12 cellular contexts compared by ENCODE assay signal in the genomic region with DNA sequence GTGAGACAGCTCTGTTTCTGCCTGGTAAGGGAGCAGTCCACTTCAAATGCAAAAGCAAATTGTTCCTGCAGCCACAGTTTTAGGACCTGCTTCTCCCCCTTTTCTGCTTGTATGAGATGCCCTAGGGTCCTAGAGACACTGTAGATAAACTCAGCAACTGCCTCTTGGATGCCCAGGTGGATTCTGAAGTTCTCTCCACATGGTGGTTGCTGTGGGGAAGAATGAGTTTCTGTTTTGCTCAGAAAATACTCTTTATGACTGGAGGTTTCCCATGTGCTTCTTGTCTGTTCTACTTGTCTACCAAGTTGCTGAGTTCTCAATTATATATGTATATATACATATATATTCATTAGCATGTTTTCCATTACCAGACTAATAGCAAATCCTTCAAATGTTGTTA. TPM values are rescaled to one million over a fixed set of nuclear protein-coding genes. Genes with fewer than 3 reads are reported as not detected.
A peak's percentile ranks its signal among the peaks of the same experiment; 100 is the strongest.
DNase-seq lines count a peak whose midpoint lies in the region; ATAC-seq, FAIRE-seq and TF ChIP-seq lines count a peak whose summit lies in the region.
"Had no signal": no experiment of that assay in that cellular context is flagged by ENCODE, and none has a peak within 500 bp of the region (broad histone marks: within the 10 kb centered on the region; RNA-seq: fewer than 3 reads in every experiment).

No MANE protein-coding gene starts in this region.

- H3K27me3 Mint-ChIP-seq in activated CD4-positive, alpha-beta T cell treated with anti-CD3 and anti-CD28 coated beads for 36 hours, result no peaks in the 10 kb centered on the region

- peak; percentile 80 for FAIRE-seq in GM12878 (lab: Jason Lieb, UNC)

- H3K9me3 Mint-ChIP-seq in activated CD4-positive, alpha-beta T cell treated with anti-CD3 and anti-CD28 coated beads for 36 hours (ENCODE audit: low read depth), result peaks cover 11% of the 10 kb centered on the region

- H3K4me1 Mint-ChIP-seq in activated CD4-positive, alpha-beta T cell treated with anti-CD3 and anti-CD28 coated beads for 36 hours, result peaks cover 22% of the 10 kb centered on the region

- no peak overlapping the region for H3K4me3 Mint-ChIP-seq in activated CD4-positive, alpha-beta T cell treated with anti-CD3 and anti-CD28 coated beads for 36 hours

- H3K9ac ChIP-seq in GM12878 (ENCODE audit: control insufficient read depth, insufficient read depth, low read length), result no peak overlapping the region

- H3K79me2 ChIP-seq in GM12878 (ENCODE audit: control insufficient read depth, insufficient read depth, low read length), result no peaks in the 10 kb centered on the region

- H3K27ac ChIP-seq in GM12878 (ENCODE audit: control insufficient read depth, insufficient read depth), result no peak overlapping the region
- H3K27ac ChIP-seq: epithelial cell of prostate, PC-9 had no signal

- POLR2A ChIA-PET in activated CD4-positive, alpha-beta T cell treated with anti-CD3 and anti-CD28 coated beads for 36 hours (lab: Charles Lee), result no interaction called here
- POLR2A ChIA-PET in GM12878 (lab: Charles Lee), result no interaction called here

- intact Hi-C loops in activated CD4-positive, alpha-beta T cell treated with anti-CD3 and anti-CD28 coated beads for 36 hours (cut with DNase I, micrococcal nuclease), result loop anchor here (1.0 to 2.0 kb wide), 2 partner anchors 20 kb away; no protein-coding TSS in a partner anchor
- intact Hi-C loops in GM12878 (cut with micrococcal nuclease; ENCODE audit: unreplicated experiment), result no loop called here

- H4K20me1 ChIP-seq in GM12878 (ENCODE audit: control insufficient read depth, insufficient read depth), result no peaks in the 10 kb centered on the region

- SMC1A ChIA-PET in GM12878 (lab: Charles Lee; ENCODE audit: uncharacterized antibody, unreplicated experiment), result interaction anchor here (1.0 to 1.8 kb wide), 2 partner anchors 15 to 86 kb away, joined by 3 to 4 read pairs; no protein-coding TSS in a partner anchor

- no peaks in the 10 kb centered on the region for H3K36me3 Mint-ChIP-seq in activated CD4-positive, alpha-beta T cell treated with anti-CD3 and anti-CD28 coated beads for 36 hours (ENCODE audit: low read depth)

- no peak; a peak in 1 of 4 replicates for TF ChIP-seq EP300 in GM12878 (IDR thresholded peaks at IDR 0.05; ENCODE audit: borderline replicate concordance in 1 of 2, control insufficient read depth in 1 of 2, low read depth in 2 of 2, low read length in 2 of 2)

- in situ Hi-C loops in GM12878 (cut with MboI), result no loop called here

- no peak overlapping the region for H3K27ac Mint-ChIP-seq in activated CD4-positive, alpha-beta T cell treated with anti-CD3 and anti-CD28 coated beads for 36 hours

- no peaks in the 10 kb centered on the region; a peak in 2 of 4 replicates for H3K27me3 ChIP-seq in GM12878 (replicated peaks in 1 of 2; ENCODE audit: control insufficient read depth in 2 of 2, insufficient read depth in 2 of 2, low read length in 1 of 2)

- CTCF ChIA-PET in activated CD4-positive, alpha-beta T cell treated with anti-CD3 and anti-CD28 coated beads for 36 hours (lab: Charles Lee), result interaction anchor here (0.8 kb wide), 1 partner anchor 39 kb away, joined by 3 read pairs; no protein-coding TSS in a partner anchor
- CTCF ChIA-PET in GM12878 (lab: Yijun Ruan, JAX), result no interaction called here

- peaks cover 5% of the 10 kb centered on the region for H3K9me3 ChIP-seq in GM12878 (replicated peaks; ENCODE audit: control insufficient read depth, insufficient read depth, low read length)

- no peak overlapping the region for H3K4me3 ChIP-seq in GM12878
- H3K4me3 ChIP-seq: PC-9 had no signal

- RAD21 ChIA-PET in GM12878 (lab: Charles Lee; ENCODE audit: unreplicated experiment), result no interaction called here

- peak overlapping the region; percentile 15; the same call in 1 of the 2 replicates for H3K4me2 ChIP-seq in GM12878 (ENCODE audit: control insufficient read depth, insufficient read depth)
- H3K4me2 ChIP-seq: PC-9 had no signal

- peak; percentile 82 for ATAC-seq in activated CD4-positive, alpha-beta T cell treated with anti-CD3 and anti-CD28 coated beads for 36 hours
- ATAC-seq in GM21526 (IDR thresholded peaks at IDR 0.05; ENCODE audit: low FRiP score, unreplicated experiment) (peak; percentile 87), HG03108 (IDR thresholded peaks at IDR 0.05; ENCODE audit: unreplicated experiment) (peak; percentile 91), GM12878 (peak; percentile 87)

- peaks cover 8% of the 10 kb centered on the region; the same call in 1 of the 2 replicates for H3K4me1 ChIP-seq in GM12878 (ENCODE audit: control insufficient read depth, insufficient read depth, low read length)

- H2AFZ ChIP-seq in GM12878 (ENCODE audit: control insufficient read depth, low read depth, low read length), result no peak overlapping the region
- H2AFZ ChIP-seq: PC-9 had no signal

- TF ChIP-seq CTCF in GM12878 (IDR thresholded peaks at IDR 0.05 in 2 of 3, conservative IDR thresholded peaks at IDR 0.05 in 1 of 3; ENCODE audit: control insufficient read depth in 2 of 3, extremely low read depth in 1 of 3, insufficient read depth in 1 of 3, low read depth in 3 of 3, low read length in 3 of 3), result no peak

- no TSS peak for BruUV-seq in GM12878 (replicated peaks; lab: Mats Ljungman, UMichigan)

- peak; percentile 38 for DNase-seq in activated CD4-positive, alpha-beta T cell treated with anti-CD3 and anti-CD28 coated beads for 36 hours
- no peak for DNase-seq in activated CD4-positive, alpha-beta T cell treated with anti-CD3 and anti-CD28 coated beads for 1 hour
- peak; percentile 41 for DNase-seq in GM12878 (ENCODE audit: low read depth, low spot score)
- no peak for DNase-seq in AML-193 (lab: John Stamatoyannopoulos, UW)
- DNase-seq in AG08395 (ENCODE audit: low spot score), result no peak
- no peak for DNase-seq in putamen (ENCODE audit: low spot score)
- DNase-seq: 8988T, NCI-H1436 treated with DMSO at 0.1 percent for 48 hours, PC-9 had no signal

- no peak for TF ChIP-seq POLR2A in GM12878 (IDR thresholded peaks at IDR 0.05; ENCODE audit: low read depth, low read length)

- TF ChIP-seq RAD21 in GM12878 (IDR thresholded peaks at IDR 0.05; ENCODE audit: insufficient read depth, low read depth, low read length), result no peak

- H3K36me3 ChIP-seq in GM12878 (ENCODE audit: control insufficient read depth in 2 of 2, insufficient read depth in 2 of 2, low read length in 1 of 2), result no peaks in the 10 kb centered on the region

TF ChIP-seq in GM12878, 131 proteins besides CTCF, POLR2A, EP300 and RAD21 (continues in another document):
- TF ChIP-seq IRF4 (IDR thresholded peaks at IDR 0.05; ENCODE audit: low read depth, low read length), result peak; percentile 94
- TF ChIP-seq, protein P1, sequence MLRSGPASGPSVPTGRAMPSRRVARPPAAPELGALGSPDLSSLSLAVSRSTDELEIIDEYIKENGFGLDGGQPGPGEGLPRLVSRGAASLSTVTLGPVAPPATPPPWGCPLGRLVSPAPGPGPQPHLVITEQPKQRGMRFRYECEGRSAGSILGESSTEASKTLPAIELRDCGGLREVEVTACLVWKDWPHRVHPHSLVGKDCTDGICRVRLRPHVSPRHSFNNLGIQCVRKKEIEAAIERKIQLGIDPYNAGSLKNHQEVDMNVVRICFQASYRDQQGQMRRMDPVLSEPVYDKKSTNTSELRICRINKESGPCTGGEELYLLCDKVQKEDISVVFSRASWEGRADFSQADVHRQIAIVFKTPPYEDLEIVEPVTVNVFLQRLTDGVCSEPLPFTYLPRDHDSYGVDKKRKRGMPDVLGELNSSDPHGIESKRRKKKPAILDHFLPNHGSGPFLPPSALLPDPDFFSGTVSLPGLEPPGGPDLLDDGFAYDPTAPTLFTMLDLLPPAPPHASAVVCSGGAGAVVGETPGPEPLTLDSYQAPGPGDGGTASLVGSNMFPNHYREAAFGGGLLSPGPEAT (IDR thresholded peaks at IDR 0.05; ENCODE audit: low read depth), result no peak
- TF ChIP-seq EED (IDR thresholded peaks at IDR 0.05; ENCODE audit: low read depth), result peak; percentile 83
- TF ChIP-seq YY1 (IDR thresholded peaks at IDR 0.05; ENCODE audit: low read depth, low read length), result no peak

RNA-seq across cellular contexts. Expression of a gene that starts 5.6 kb away (rescaled TPM):
- total RNA-seq in activated CD4-positive, alpha-beta T cell treated with anti-CD3 and anti-CD28 coated beads for 36 hours, result under 1 TPM; 0.23 to 0.27 TPM
- total RNA-seq in GM12878 (2013; cell fraction: nucleolus; rRNA removed), result not detected in 2 replicates
- not detected in 2 replicates for total RNA-seq in GM12878 (2014; rRNA removed)
- total RNA-seq in GM12878 (2014; rRNA removed; fragmentation: Illumina TruSeq; extraction: Trizol), result not detected in 2 replicates
- total RNA-seq in GM12878 (2021), result not detected in 2 replicates
- 0.10 TPM for polyA plus RNA-seq in GM12878 (2011; ENCODE audit: low read depth)
- polyA plus RNA-seq in GM12878 (2011; rRNA removed), result not detected in 2 replicates
- polyA plus RNA-seq in GM12878 (2011; cell fraction: cytosol; rRNA removed), result not detected in 2 replicates
- not detected in 2 replicates for polyA plus RNA-seq in GM12878 (2011; cell fraction: nucleus; rRNA removed)
- polyA plus RNA-seq in GM12878 (2012), result not detected in 2 replicates
- polyA plus RNA-seq in GM12878 (2014; fragmentation: Illumina TruSeq; extraction: Trizol), result not detected in 2 replicates
- not detected for polyA plus RNA-seq in GM12878 (2014; fragmentation: Nextera tagmentation; extraction: Ambion mirVana)
- polyA plus RNA-seq in GM12878 (2014; rRNA removed), result not detected in 2 replicates
- not detected for polyA plus RNA-seq in GM12878 (2016; fragmentation: Nextera tagmentation; extraction: Ambion mirVana)
- polyA minus RNA-seq in GM12878 (2011; rRNA and poly(A)+ RNA removed), result not detected in 2 replicates
- not detected in 2 replicates for polyA minus RNA-seq in GM12878 (2011; cell fraction: cytosol; rRNA and poly(A)+ RNA removed)
- not detected in 2 replicates for polyA minus RNA-seq in GM12878 (2011; cell fraction: nucleus; rRNA and poly(A)+ RNA removed)
- total RNA-seq: PC-9 had no signal

RNA-seq across cellular contexts. Expression of a gene that starts 50.9 kb away (rescaled TPM):
- total RNA-seq in activated CD4-positive, alpha-beta T cell treated with anti-CD3 and anti-CD28 coated beads for 36 hours, result 10 to 100 TPM; 23.5 to 25.5 TPM
- total RNA-seq in GM12878 (2013; cell fraction: nucleolus; rRNA removed), result 0.15 TPM in 2 replicates
- total RNA-seq in GM12878 (2014; rRNA removed) (0.38 and 0.56 TPM in 2 replicates), GM12878 (2014; rRNA removed; fragmentation: Illumina TruSeq; extraction: Trizol) (0.37 and 1.0 TPM in 2 replicates), GM12878 (2021) (0.21 and 0.85 TPM in 2 replicates)
- polyA plus RNA-seq in GM12878 (2011; ENCODE audit: low read depth), result 0.68 TPM
- polyA plus RNA-seq in GM12878 (2011; rRNA removed) (0.08 and 0.23 TPM in 2 replicates), GM12878 (2014; fragmentation: Illumina TruSeq; extraction: Trizol) (0.38 and 1.1 TPM in 2 replicates), GM12878 (2014; fragmentation: Nextera tagmentation; extraction: Ambion mirVana) (1 to 10 TPM; 2.7 to 4.7 TPM), GM12878 (2014; rRNA removed) (0.50 and 7.2 TPM in 2 replicates), GM12878 (2016; fragmentation: Nextera tagmentation; extraction: Ambion mirVana) (1 to 10 TPM; 3.1 to 3.8 TPM)
- 0.30 and 0.72 TPM in 2 replicates for polyA plus RNA-seq in GM12878 (2011; cell fraction: cytosol; rRNA removed)
- polyA plus RNA-seq in GM12878 (2011; cell fraction: nucleus; rRNA removed), result 0.51 and 1.3 TPM in 2 replicates
- 4.8 and 7.2 TPM in 2 replicates for polyA plus RNA-seq in GM12878 (2012)
- 0.26 and 0.59 TPM in 2 replicates for polyA minus RNA-seq in GM12878 (2011; rRNA and poly(A)+ RNA removed)
- not detected in 2 replicates for polyA minus RNA-seq in GM12878 (2011; cell fraction: cytosol; rRNA and poly(A)+ RNA removed)
- 0.73 and 0.86 TPM in 2 replicates for polyA minus RNA-seq in GM12878 (2011; cell fraction: nucleus; rRNA and poly(A)+ RNA removed)
- total RNA-seq: PC-9 had no signal

Comparison
In these comparisons a context has a peak if more than half of its experiments do, and no peak if none do; other contexts are left out.
1. DNase-seq: peak in activated CD4-positive, alpha-beta T cell treated with anti-CD3 and anti-CD28 coated beads for 36 hours (single experiment) and GM12878 (single experiment); none in activated CD4-positive, alpha-beta T cell treated with anti-CD3 and anti-CD28 coated beads for 1 hour (single experiment), AML-193 (0 of 2), AG08395 (single experiment) and putamen (single experiment).
2. RNA of a gene that starts 50.9 kb away (total RNA-seq): 23.5 to 25.5 TPM in activated CD4-positive, alpha-beta T cell treated with anti-CD3 and anti-CD28 coated beads for 36 hours; 0.15 to 1.0 TPM in GM12878; every median in the first group is over 10 times any median in the second.
3. Peak in every context shown above with its lines, with median percentiles within 50 percentile points of each other: ATAC-seq.